Comparison of ENCODE assay signal across 8 cellular contexts in the genomic region with DNA sequence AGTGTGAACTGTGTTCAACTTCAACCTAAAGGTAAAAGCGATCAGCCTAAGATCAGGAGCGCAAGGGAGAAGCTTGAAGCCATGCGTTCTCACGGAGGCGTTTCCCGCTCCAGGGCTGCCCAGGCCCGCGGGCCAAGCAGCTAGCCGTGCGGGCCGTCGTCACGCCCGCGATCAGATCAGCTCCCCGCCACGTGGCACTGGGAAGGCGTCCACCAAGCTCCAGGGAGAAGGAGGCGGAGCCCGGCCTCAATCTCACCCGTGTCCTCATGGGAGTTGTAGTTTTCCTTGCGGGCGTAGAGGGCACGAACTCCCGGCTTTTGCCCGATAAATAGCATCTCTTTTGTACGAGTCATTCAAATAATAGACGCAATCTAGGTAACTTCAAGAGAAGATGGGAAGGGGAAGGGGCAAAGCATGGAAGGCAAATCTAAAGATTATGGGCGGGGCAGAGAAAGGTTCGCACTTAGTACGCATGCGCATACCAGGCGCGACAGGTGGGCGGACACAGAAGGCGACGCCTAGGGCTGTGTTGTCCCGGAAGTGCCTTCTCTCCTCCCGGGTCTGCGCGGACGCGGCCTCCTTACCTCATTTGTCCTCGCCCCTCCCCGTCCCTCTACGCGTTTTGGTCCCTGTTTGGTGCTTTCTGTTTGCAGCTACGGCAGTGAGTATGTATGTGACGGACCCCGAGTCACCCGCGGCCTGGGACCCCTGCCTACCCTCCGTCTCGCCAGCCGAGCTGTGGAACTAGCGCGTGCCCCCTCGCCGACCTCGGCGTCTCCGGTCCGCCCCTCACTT. TPM values are rescaled to one million over a fixed set of nuclear protein-coding genes. Genes with fewer than 3 reads are reported as not detected.
A peak's percentile ranks its signal among the peaks of the same experiment; 100 is the strongest.
DNase-seq lines count a peak whose midpoint lies in the region; ATAC-seq and TF ChIP-seq lines count a peak whose summit lies in the region.

No MANE protein-coding gene starts in this region.

- peaks cover 0 to 6% of the 10 kb centered on the region in 2 donors for H3K9me3 ChIP-seq in left lung

- no peak for TF ChIP-seq CTCF in C4-2B (conservative IDR thresholded peaks at IDR 0.05)
- no peak for TF ChIP-seq CTCF in left lung (IDR thresholded peaks at IDR 0.05)

- H3K4me1 ChIP-seq in left lung: peaks cover 0 to 25% of the 10 kb centered on the region in 2 donors

- H3K27ac ChIP-seq in C4-2B (peak overlapping the region; percentile 87), left lung (peak overlapping the region; percentile 67 to 85)

- ATAC-seq in GM19395 (IDR thresholded peaks at IDR 0.05; ENCODE audit: unreplicated experiment): peak; percentile 94
- ATAC-seq in HG03558 (IDR thresholded peaks at IDR 0.05; ENCODE audit: extremely low read depth, unreplicated experiment): peak; percentile 66
- ATAC-seq in left lung: peak; percentile 99

- no peaks in the 10 kb centered on the region for H3K36me3 ChIP-seq in left lung

- peak overlapping the region; percentile 77 to 84 for H3K4me3 ChIP-seq in left lung

- DNase-seq in NCI-H748 treated with DMSO at 0.1 percent for 48 hours (lab: John Stamatoyannopoulos, UW) (peak; percentile 90), dermis blood vessel endothelial cell (peak; percentile 91), left lung (peak; percentile 95 to 96)
- DNase-seq in activated CD4-positive, alpha-beta T cell treated with anti-CD3 and anti-CD28 coated beads, Interleukin-2, amount 50 U/mL, for 4 hours: peak; percentile 92 to 93
- peak; percentile 92 for DNase-seq in stimulated activated CD4-positive, alpha-beta T cell treated with anti-CD3 and anti-CD28 coated beads, Interleukin-2, amount 100 ng/mL, for 4 hours (ENCODE audit: low read depth)

- no peaks in the 10 kb centered on the region for H3K27me3 ChIP-seq in left lung

- intact Hi-C loops in left lung (cut with DNase I): no loop called here

RNA-seq across cellular contexts. Expression of gene ZCCHC7, which starts 40.8 kb away (rescaled TPM):
- 10.8 and 17.9 TPM in 2 replicates for total RNA-seq in dermis blood vessel endothelial cell
- total RNA-seq in left lung: 10 to 100 TPM; 16.0 to 18.6 TPM

RNA-seq across cellular contexts. Expression of gene PAX5, which starts 45.5 kb away (rescaled TPM):
- total RNA-seq in dermis blood vessel endothelial cell (not detected in 2 replicates), left lung (under 1 TPM; 0.03 to 0.65 TPM)

Comparison
In these comparisons a context has a peak if more than half of its experiments do, and no peak if none do; other contexts are left out.
1. Peak in every context shown above with its lines: DNase-seq, ATAC-seq, H3K4me3 ChIP-seq and H3K27ac ChIP-seq.